ENCODE assay signal across 4 cellular contexts in genomic region chr5:117286813-117287212, GRCh38.
"Had no signal": no experiment of that assay in that cellular context is flagged by ENCODE, and none has a peak within 500 bp of the region (broad histone marks: within the 10 kb centered on the region; RNA-seq: fewer than 3 reads in every experiment).

No MANE protein-coding gene starts in this region.

- H3K4me2 ChIP-seq: GM23338 had no signal

- ATAC-seq: GM23338 had no signal

- H3K4me3 ChIP-seq: GM23338 had no signal

- DNase-seq: H9, HCEC 1CT, IMR-90 had no signal
